ENCODE assay signal across 21 cellular contexts in genomic region chr13:24035411-24035810, GRCh38.
"Had no signal": no experiment of that assay in that cellular context is flagged by ENCODE, and none has a peak within 500 bp of the region (broad histone marks: within the 10 kb centered on the region; RNA-seq: fewer than 3 reads in every experiment).

No MANE protein-coding gene starts in this region.

- H3K4me3 Mint-ChIP-seq: activated naive CD8-positive, alpha-beta T cell treated with anti-CD3 and anti-CD28 coated beads, Interleukin-2, amount 10 ng/mL, durations not matched to agents 7 days and 5 days; activated T-helper 1 cell treated with anti-CD3 and anti-CD28 coated beads, Interleukin-12 subunit alpha, Interleukin-12 subunit beta, Interleukin-2, Interleukin-4 antibody, amounts not matched to agents 30 ng/mL and 10 ng/mL and 1 ng/mL, durations not matched to agents 14 hours and 24 hours and 36 hours; neural progenitor cell; T-cell had no signal

- H3K9ac ChIP-seq: neural progenitor cell had no signal

- H3K4me3 ChIP-seq: neural progenitor cell, SK-N-MC, upper lobe of left lung had no signal

- H3K27ac Mint-ChIP-seq: activated naive CD8-positive, alpha-beta T cell treated with anti-CD3 and anti-CD28 coated beads, Interleukin-2, amount 10 ng/mL, durations not matched to agents 7 days and 5 days; activated T-helper 1 cell treated with anti-CD3 and anti-CD28 coated beads, Interleukin-12 subunit alpha, Interleukin-12 subunit beta, Interleukin-2, Interleukin-4 antibody, amounts not matched to agents 30 ng/mL and 10 ng/mL and 1 ng/mL, durations not matched to agents 14 hours and 24 hours and 36 hours; T-cell had no signal

- FAIRE-seq: kidney had no signal

- H3K36me3 Mint-ChIP-seq: activated naive CD8-positive, alpha-beta T cell treated with anti-CD3 and anti-CD28 coated beads, Interleukin-2, amount 10 ng/mL, durations not matched to agents 7 days and 5 days; T-cell had no signal

- ATAC-seq: activated CD4-positive, CD25-positive, alpha-beta regulatory T cell treated with anti-CD3 and anti-CD28 coated beads, Interleukin-2, amount 50 U/mL, for 24 hours; T-cell had no signal

- H2AFZ ChIP-seq: neural progenitor cell had no signal

- H3K9me3 ChIP-seq: upper lobe of left lung had no signal

- H3K36me3 ChIP-seq: brain microvascular endothelial cell, neural progenitor cell, upper lobe of left lung had no signal

- H3K27ac ChIP-seq: brain microvascular endothelial cell, epithelial cell of prostate, neural progenitor cell had no signal

- H3K9me3 Mint-ChIP-seq: activated naive CD8-positive, alpha-beta T cell treated with anti-CD3 and anti-CD28 coated beads, Interleukin-2, amount 10 ng/mL, durations not matched to agents 7 days and 5 days; activated T-helper 1 cell treated with anti-CD3 and anti-CD28 coated beads, Interleukin-12 subunit alpha, Interleukin-12 subunit beta, Interleukin-2, Interleukin-4 antibody, amounts not matched to agents 30 ng/mL and 10 ng/mL and 1 ng/mL, durations not matched to agents 14 hours and 24 hours and 36 hours; neural progenitor cell; T-cell had no signal

- DNase-seq: activated CD4-positive, alpha-beta T cell treated with anti-CD3 and anti-CD28 coated beads, Interleukin-2, amount 50 U/mL, for 1 hour; activated naive CD4-positive, alpha-beta T cell; activated naive CD8-positive, alpha-beta T cell treated with anti-CD3 and anti-CD28 coated beads, Interleukin-2, amount 10 ng/mL, durations not matched to agents 7 days and 5 days; brain microvascular endothelial cell; effector CD8-positive, alpha-beta T cell; hypothalamus; kidney; left ventricle myocardium superior; midbrain; retina; stimulated activated CD4-positive, alpha-beta T cell treated with anti-CD3 and anti-CD28 coated beads, Interleukin-4, amount 100 ng/mL, for 24 hours; stimulated activated naive CD4-positive, alpha-beta T cell; substantia nigra; T-cell; T-helper 9 cell; upper lobe of left lung had no signal

- H3K27me3 ChIP-seq: brain microvascular endothelial cell, neural progenitor cell, upper lobe of left lung had no signal

- H3K4me2 ChIP-seq: neural progenitor cell had no signal
